Comparison of ENCODE assay signal across 15 cellular contexts in genomic region chr6:155141002-155141401, GRCh38.
"Had no signal": no experiment of that assay in that cellular context is flagged by ENCODE, and none has a peak within 500 bp of the region (broad histone marks: within the 10 kb centered on the region; RNA-seq: fewer than 3 reads in every experiment).

No MANE protein-coding gene starts in this region.

- H3K36me3 ChIP-seq: suprapubic skin, thyroid gland had no signal

- H3K9me3 Mint-ChIP-seq: effector memory CD8-positive, alpha-beta T cell; nephron progenitor cell; type B pancreatic cell had no signal

- H3K4me3 ChIP-seq: psoas muscle, suprapubic skin, thyroid gland had no signal

- H3K9me3 ChIP-seq: psoas muscle, suprapubic skin, thyroid gland had no signal

- ATAC-seq: effector memory CD8-positive, alpha-beta T cell; left lobe of liver; stimulated activated naive CD8-positive, alpha-beta T cell treated with anti-CD3 and anti-CD28 coated beads, Interleukin-15, Interleukin-2, amounts not matched to agents 100 U/mL and 50 U/mL, for 24 hours had no signal

- H3K27me3 ChIP-seq: suprapubic skin, thyroid gland had no signal

- H3K27me3 Mint-ChIP-seq: effector memory CD8-positive, alpha-beta T cell; type B pancreatic cell had no signal

- H3K4me3 Mint-ChIP-seq: type B pancreatic cell had no signal

- H3K27ac ChIP-seq: psoas muscle, suprapubic skin, thyroid gland had no signal

- H3K27ac Mint-ChIP-seq: type B pancreatic cell had no signal

- DNase-seq: effector memory CD8-positive, alpha-beta T cell; erythroblast; foreskin melanocyte; head of caudate nucleus; hippocampal formation; mammary epithelial cell; nephron progenitor cell; psoas muscle; small intestine; stimulated activated CD4-positive, alpha-beta T cell treated with anti-CD3 and anti-CD28 coated beads, Interleukin-2, amount 100 ng/mL, for 48 hours; stimulated activated naive CD8-positive, alpha-beta T cell treated with anti-CD3 and anti-CD28 coated beads, Interleukin-15, Interleukin-2, amounts not matched to agents 100 U/mL and 50 U/mL, for 24 hours; thyroid gland had no signal
